25 cellular contexts compared by ENCODE assay signal in genomic region chr11:45412521-45412920, GRCh38.
DNase-seq lines count a peak whose midpoint lies in the region; ATAC-seq and TF ChIP-seq lines count a peak whose summit lies in the region.
"Had no signal": no experiment of that assay in that cellular context is flagged by ENCODE, and none has a peak within 500 bp of the region (broad histone marks: within the 10 kb centered on the region; RNA-seq: fewer than 3 reads in every experiment).

No MANE protein-coding gene starts in this region.

- H3K4me2 ChIP-seq in GM23338 = peak overlapping the region; percentile 85
- H3K4me2 ChIP-seq: BLaER1 treated with 17β-estradiol and CSF1 and Interleukin-3, amounts not matched to agents 10 nM and 100 nM; PC-9 had no signal

- H3K9me3 Mint-ChIP-seq in GM23338 (no peaks in the 10 kb centered on the region), endodermal cell (no peaks in the 10 kb centered on the region), nephron progenitor cell (no peaks in the 10 kb centered on the region)
- H3K9me3 Mint-ChIP-seq: activated CD4-positive, alpha-beta memory T cell treated with anti-CD3 and anti-CD28 coated beads, Interleukin-2, amount 10 ng/mL, durations not matched to agents 7 days and 5 days; IgD-negative memory B cell; stimulated activated naive CD8-positive, alpha-beta T cell treated with anti-CD3 and anti-CD28 coated beads, Interleukin-15, Interleukin-2, amounts not matched to agents 100 ng/mL and 50 ng/mL, for 24 hours; T-cell had no signal

- peaks cover 3% of the 10 kb centered on the region; the same call in 1 of the 2 replicates for H3K9me2 ChIP-seq in GM23338 (ENCODE audit: insufficient read depth)

- H3K36me3 ChIP-seq in GM23338 (ENCODE audit: insufficient read depth) (no peaks in the 10 kb centered on the region), SK-N-MC (ENCODE audit: insufficient read depth, low read length) (no peaks in the 10 kb centered on the region), endodermal cell (ENCODE audit: control insufficient read depth, insufficient read depth, low read length) (no peaks in the 10 kb centered on the region)
- H3K36me3 ChIP-seq: BLaER1 treated with 17β-estradiol and CSF1 and Interleukin-3, amounts not matched to agents 10 nM and 100 nM; gastroesophageal sphincter; HAP-1; lower lobe of right lung; right atrium auricular region; thyroid gland had no signal

- no peak overlapping the region for H3K9ac ChIP-seq in SK-N-MC (ENCODE audit: insufficient read length)
- H3K9ac ChIP-seq in endodermal cell (ENCODE audit: extremely low read depth, low read length, poor library complexity, severe bottlenecking) = no peak overlapping the region
- H3K9ac ChIP-seq: BLaER1 treated with 17β-estradiol and CSF1 and Interleukin-3, amounts not matched to agents 10 nM and 100 nM had no signal

- no peaks in the 10 kb centered on the region for H3K79me2 ChIP-seq in GM23338 (replicated peaks; ENCODE audit: insufficient read depth)

- H3K27ac Mint-ChIP-seq in GM23338 = 0 out of 2 replicates have a peak overlapping the region, but pooled peaks have one; percentile 69
- H3K27ac Mint-ChIP-seq in endodermal cell = peak overlapping the region; percentile 96
- peak overlapping the region; percentile 84 for H3K27ac Mint-ChIP-seq in nephron progenitor cell
- H3K27ac Mint-ChIP-seq: activated CD4-positive, alpha-beta memory T cell treated with anti-CD3 and anti-CD28 coated beads, Interleukin-2, amount 10 ng/mL, durations not matched to agents 7 days and 5 days; IgD-negative memory B cell; stimulated activated naive CD8-positive, alpha-beta T cell treated with anti-CD3 and anti-CD28 coated beads, Interleukin-15, Interleukin-2, amounts not matched to agents 100 ng/mL and 50 ng/mL, for 24 hours; T-cell had no signal

- no peaks in the 10 kb centered on the region for H3K9me3 ChIP-seq in SK-N-MC (ENCODE audit: low read depth, low read length)
- H3K9me3 ChIP-seq in endodermal cell (ENCODE audit: control insufficient read depth, low read length) = no peaks in the 10 kb centered on the region
- H3K9me3 ChIP-seq: gastroesophageal sphincter, HAP-1, lower lobe of right lung, right atrium auricular region, thyroid gland had no signal

- H3K27me3 Mint-ChIP-seq in GM23338 (ENCODE audit: insufficient read depth, low read depth, poor library complexity) (peaks cover 9% of the 10 kb centered on the region), endodermal cell (ENCODE audit: insufficient read depth) (no peaks in the 10 kb centered on the region), nephron progenitor cell (ENCODE audit: low read depth, poor library complexity) (peaks cover 10% of the 10 kb centered on the region)

- ATAC-seq in GM23338 (peak; percentile 20), HG02642 (IDR thresholded peaks at IDR 0.05; ENCODE audit: poor library complexity, unreplicated experiment) (no peak)
- ATAC-seq: activated CD4-positive, CD25-positive, alpha-beta regulatory T cell treated with anti-CD3 and anti-CD28 coated beads, Interleukin-2, amount 50 U/mL, for 24 hours; gastroesophageal sphincter; lower lobe of right lung; T-cell had no signal

- TF ChIP-seq CTCF in GM23338 (conservative IDR thresholded peaks at IDR 0.05; ENCODE audit: low read depth in 2 of 2) = no peak
- no peak for TF ChIP-seq CTCF in endodermal cell (conservative IDR thresholded peaks at IDR 0.05)
- TF ChIP-seq CTCF in nephron progenitor cell (IDR thresholded peaks at IDR 0.05) = no peak

- H3K4me3 Mint-ChIP-seq in GM23338 (peak overlapping the region; percentile 40; the same call in 1 of the 3 replicates), endodermal cell (peak overlapping the region; percentile 36), nephron progenitor cell (peak overlapping the region; percentile 71)
- H3K4me3 Mint-ChIP-seq: activated CD4-positive, alpha-beta memory T cell treated with anti-CD3 and anti-CD28 coated beads, Interleukin-2, amount 10 ng/mL, durations not matched to agents 7 days and 5 days; IgD-negative memory B cell; stimulated activated naive CD8-positive, alpha-beta T cell treated with anti-CD3 and anti-CD28 coated beads, Interleukin-15, Interleukin-2, amounts not matched to agents 100 ng/mL and 50 ng/mL, for 24 hours; T-cell had no signal

- H3F3A ChIP-seq in GM23338 (replicated peaks; ENCODE audit: low read depth) = peaks cover 4% of the 10 kb centered on the region; the same call in 1 of the 2 replicates

- H3K4me3 ChIP-seq in GM23338 (peak overlapping the region; percentile 38), SK-N-MC (peak overlapping the region; percentile 58), endodermal cell (ENCODE audit: low read length) (peak overlapping the region; percentile 72)
- H3K4me3 ChIP-seq: BLaER1 treated with 17β-estradiol and CSF1 and Interleukin-3, amounts not matched to agents 10 nM and 100 nM; gastroesophageal sphincter; HAP-1; lower lobe of right lung; PC-9; right atrium auricular region; thyroid gland had no signal

- H3K27me3 ChIP-seq in GM23338 (ENCODE audit: insufficient read depth) (no peaks in the 10 kb centered on the region), endodermal cell (ENCODE audit: control insufficient read depth, insufficient read depth, low read length, poor library complexity, severe bottlenecking) (no peaks in the 10 kb centered on the region)
- H3K27me3 ChIP-seq: right atrium auricular region, thyroid gland had no signal

- DNase-seq in GM23338 (ENCODE audit: low spot score) (peak; percentile 28), SK-N-MC (ENCODE audit: low read depth, low spot score) (no peak), endodermal cell (peak; percentile 74), nephron progenitor cell (no peak), NCI-H187 treated with DMSO at 0.1 percent for 48 hours (lab: John Stamatoyannopoulos, UW) (no peak)
- no peak for DNase-seq in activated T-cell treated with anti-CD3 and anti-CD28 coated beads, Interleukin-2, amount 50 U/mL, for 48 hours
- DNase-seq in stimulated activated CD8-positive, alpha-beta memory T cell treated with anti-CD3 and anti-CD28 coated beads, Interleukin-4, amount 100 ng/mL, for 48 hours = no peak
- DNase-seq: activated CD4-positive, alpha-beta memory T cell treated with anti-CD3 and anti-CD28 coated beads, Interleukin-2, amount 10 ng/mL, durations not matched to agents 7 days and 5 days; activated effector memory CD4-positive, alpha-beta T cell treated with anti-CD3 and anti-CD28 coated beads, Interleukin-2, amount 50 U/mL, for 16 hours; effector memory CD4-positive, alpha-beta T cell; kidney; lower lobe of right lung; PC-9; SHP77 treated with DMSO at 0.1 percent for 48 hours; stimulated activated CD4-positive, alpha-beta T cell treated with anti-CD3 and anti-CD28 coated beads, Interleukin-15, amount 100 ng/mL, for 24 hours; T-cell; thyroid gland had no signal

- H4K20me1 ChIP-seq in GM23338 (replicated peaks; ENCODE audit: insufficient read depth) = no peaks in the 10 kb centered on the region

- H3K36me3 Mint-ChIP-seq in GM23338 (ENCODE audit: low read depth) (no peaks in the 10 kb centered on the region), endodermal cell (ENCODE audit: low read depth) (no peaks in the 10 kb centered on the region), nephron progenitor cell (ENCODE audit: low read depth) (no peaks in the 10 kb centered on the region)
- H3K36me3 Mint-ChIP-seq: IgD-negative memory B cell, T-cell had no signal

- H3K4me1 ChIP-seq in GM23338 (ENCODE audit: insufficient read depth) = peaks cover 40% of the 10 kb centered on the region
- H3K4me1 ChIP-seq in endodermal cell (ENCODE audit: control insufficient read depth, insufficient read depth, low read length) = peaks cover 37% of the 10 kb centered on the region
- H3K4me1 ChIP-seq: gastroesophageal sphincter, HAP-1, lower lobe of right lung had no signal

- H3K4me1 Mint-ChIP-seq in GM23338 = peaks cover 52% of the 10 kb centered on the region
- peaks cover 55% of the 10 kb centered on the region for H3K4me1 Mint-ChIP-seq in endodermal cell
- H3K4me1 Mint-ChIP-seq in nephron progenitor cell = no peaks in the 10 kb centered on the region
- H3K4me1 Mint-ChIP-seq: activated CD4-positive, alpha-beta memory T cell treated with anti-CD3 and anti-CD28 coated beads, Interleukin-2, amount 10 ng/mL, durations not matched to agents 7 days and 5 days; IgD-negative memory B cell; T-cell had no signal

- H3K27ac ChIP-seq in GM23338 (ENCODE audit: low read depth) (peak overlapping the region; percentile 50), SK-N-MC (peak overlapping the region; percentile 58; the same call in 1 of the 2 replicates), endodermal cell (ENCODE audit: low read depth, low read length) (no peak overlapping the region)
- H3K27ac ChIP-seq: BLaER1 treated with 17β-estradiol and CSF1 and Interleukin-3, amounts not matched to agents 10 nM and 100 nM; gastroesophageal sphincter; lower lobe of right lung; PC-9; right atrium auricular region; thyroid gland had no signal

- H2AFZ ChIP-seq in GM23338 = peak overlapping the region; percentile 57
- H2AFZ ChIP-seq: PC-9 had no signal

- WGBS in endodermal cell (ENCODE audit: insufficient coverage in 1 of 2, insufficient read length in 1 of 2), 2 experiments = 29 to 31% methylated on average over 5 of the region's 5 CpGs

TF ChIP-seq in GM23338, 12 proteins besides CTCF, POLR2A, EP300 and RAD21 (continues in another document):
- TF ChIP-seq REST (IDR thresholded peaks at IDR 0.05; ENCODE audit: unreplicated experiment) (no peak), POLR2AphosphoS5 (IDR thresholded peaks at IDR 0.05; ENCODE audit: low read depth) (no peak)

Comparison
In these comparisons a context has a peak if more than half of its experiments do, and no peak if none do; other contexts are left out.
1. DNase-seq: peak in GM23338 (single experiment) and endodermal cell (single experiment); none in SK-N-MC (single experiment), nephron progenitor cell (single experiment), NCI-H187 treated with DMSO at 0.1 percent for 48 hours (single experiment), activated T-cell treated with anti-CD3 and anti-CD28 coated beads, Interleukin-2, amount 50 U/mL, for 48 hours (0 of 2) and stimulated activated CD8-positive, alpha-beta memory T cell treated with anti-CD3 and anti-CD28 coated beads, Interleukin-4, amount 100 ng/mL, for 48 hours (single experiment).
2. Peak in every context shown above with its lines, with median percentiles within 50 percentile points of each other: H3K4me3 ChIP-seq, H3K27ac Mint-ChIP-seq and H3K4me3 Mint-ChIP-seq.